Comparison of ENCODE assay signal across 40 cellular contexts in the genomic region with DNA sequence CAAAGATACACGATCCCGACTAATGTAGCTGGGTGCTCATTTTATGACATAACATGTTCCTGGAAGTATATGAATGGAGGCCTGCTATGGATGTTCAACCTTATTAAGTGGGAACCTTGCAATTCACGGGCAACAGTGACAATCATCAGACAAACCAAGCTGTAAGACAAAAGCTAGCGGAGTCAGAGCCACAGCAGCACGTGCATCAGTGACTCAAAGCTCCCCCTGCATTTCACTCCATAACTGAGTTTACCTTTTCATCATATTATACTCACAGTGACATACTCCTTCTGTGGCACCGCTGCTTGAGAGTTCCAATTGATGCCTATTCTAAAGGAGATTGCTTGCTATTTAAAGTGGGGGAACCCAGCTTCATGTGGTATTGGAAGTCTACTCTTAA.
"Had no signal": no experiment of that assay in that cellular context is flagged by ENCODE, and none has a peak within 500 bp of the region (broad histone marks: within the 10 kb centered on the region; RNA-seq: fewer than 3 reads in every experiment).

No MANE protein-coding gene starts in this region.

- H3K27ac Mint-ChIP-seq: activated naive CD4-positive, alpha-beta T cell treated with anti-CD3 and anti-CD28 coated beads for 36 hours; activated naive CD4-positive, alpha-beta T cell treated with anti-CD3 and anti-CD28 coated beads, Interleukin-2, amount 10 ng/mL, durations not matched to agents 7 days and 5 days; activated naive CD4-positive, alpha-beta T cell treated with anti-CD3 and anti-CD28 coated beads, Interleukin-2, amount 50 U/mL, for 24 hours; activated naive CD4-positive, alpha-beta T cell treated with anti-CD3 and anti-CD28 coated beads, Interleukin-2, amount 50 U/mL, for 72 hours; activated naive CD8-positive, alpha-beta T cell; activated naive CD8-positive, alpha-beta T cell treated with anti-CD3 and anti-CD28 coated beads for 36 hours; activated naive CD8-positive, alpha-beta T cell treated with anti-CD3 and anti-CD28 coated beads, Interleukin-2, amount 10 ng/mL, durations not matched to agents 7 days and 5 days; activated naive CD8-positive, alpha-beta T cell treated with anti-CD3 and anti-CD28 coated beads, Interleukin-2, amount 50 U/mL, for 24 hours; activated T-cell treated with anti-CD3 and anti-CD28 coated beads, Interleukin-2, amount 50 U/mL, for 24 hours; activated T-cell treated with anti-CD3 and anti-CD28 coated beads, Interleukin-2, amount 50 U/mL, for 72 hours; activated T-helper 1 cell treated with anti-CD3 and anti-CD28 coated beads, Interleukin-12 subunit alpha, Interleukin-12 subunit beta, Interleukin-2, Interleukin-4 antibody, amounts not matched to agents 30 ng/mL and 10 ng/mL and 1 ng/mL, durations not matched to agents 14 hours and 24 hours and 36 hours; activated T-helper 17 cell treated with anti-CD3 and anti-CD28 coated beads, Interleukin-2, amount 50 U/mL, for 72 hours; activated T-helper 2 cell treated with anti-CD3 and anti-CD28 coated beads, Interferon-gamma antibody, Interleukin-2, Interleukin-4, amounts not matched to agents 10 μg/mL and 5 μg/mL and 100 μg/mL, durations not matched to agents 14 hours and 24 hours and 36 hours had no signal

- H3K4me3 ChIP-seq: adrenal gland, ascending aorta, body of pancreas, breast epithelium, cardiac muscle cell had no signal

- H3K27me3 ChIP-seq: adrenal gland, ascending aorta, body of pancreas, brain microvascular endothelial cell, breast epithelium, cardiac muscle cell had no signal

- H3K4me3 Mint-ChIP-seq: activated naive CD4-positive, alpha-beta T cell treated with anti-CD3 and anti-CD28 coated beads for 36 hours; activated naive CD4-positive, alpha-beta T cell treated with anti-CD3 and anti-CD28 coated beads, Interleukin-2, amount 10 ng/mL, durations not matched to agents 7 days and 5 days; activated naive CD4-positive, alpha-beta T cell treated with anti-CD3 and anti-CD28 coated beads, Interleukin-2, amount 50 U/mL, for 24 hours; activated naive CD8-positive, alpha-beta T cell; activated naive CD8-positive, alpha-beta T cell treated with anti-CD3 and anti-CD28 coated beads for 36 hours; activated naive CD8-positive, alpha-beta T cell treated with anti-CD3 and anti-CD28 coated beads, Interleukin-2, amount 10 ng/mL, durations not matched to agents 7 days and 5 days; activated naive CD8-positive, alpha-beta T cell treated with anti-CD3 and anti-CD28 coated beads, Interleukin-2, amount 50 U/mL, for 24 hours; activated T-cell treated with anti-CD3 and anti-CD28 coated beads, Interleukin-2, amount 50 U/mL, for 24 hours; activated T-cell treated with anti-CD3 and anti-CD28 coated beads, Interleukin-2, amount 50 U/mL, for 4 hours; activated T-cell treated with anti-CD3 and anti-CD28 coated beads, Interleukin-2, amount 50 U/mL, for 72 hours; activated T-helper 1 cell treated with anti-CD3 and anti-CD28 coated beads, Interleukin-12 subunit alpha, Interleukin-12 subunit beta, Interleukin-2, Interleukin-4 antibody, amounts not matched to agents 30 ng/mL and 10 ng/mL and 1 ng/mL, durations not matched to agents 14 hours and 24 hours and 36 hours; activated T-helper 17 cell treated with anti-CD3 and anti-CD28 coated beads, Interleukin-2, amount 50 U/mL, for 72 hours; brain; central memory CD8-positive, alpha-beta T cell had no signal

- H3K4me1 ChIP-seq: adrenal gland, breast epithelium had no signal

- H3K9me3 Mint-ChIP-seq: activated naive CD4-positive, alpha-beta T cell treated with anti-CD3 and anti-CD28 coated beads for 36 hours; activated naive CD4-positive, alpha-beta T cell treated with anti-CD3 and anti-CD28 coated beads, Interleukin-2, amount 10 ng/mL, durations not matched to agents 7 days and 5 days; activated naive CD4-positive, alpha-beta T cell treated with anti-CD3 and anti-CD28 coated beads, Interleukin-2, amount 50 U/mL, for 24 hours; activated naive CD4-positive, alpha-beta T cell treated with anti-CD3 and anti-CD28 coated beads, Interleukin-2, amount 50 U/mL, for 72 hours; activated naive CD8-positive, alpha-beta T cell treated with anti-CD3 and anti-CD28 coated beads for 36 hours; activated naive CD8-positive, alpha-beta T cell treated with anti-CD3 and anti-CD28 coated beads, Interleukin-2, amount 10 ng/mL, durations not matched to agents 7 days and 5 days; activated naive CD8-positive, alpha-beta T cell treated with anti-CD3 and anti-CD28 coated beads, Interleukin-2, amount 50 U/mL, for 24 hours; activated T-cell treated with anti-CD3 and anti-CD28 coated beads, Interleukin-2, amount 50 U/mL, for 24 hours; activated T-cell treated with anti-CD3 and anti-CD28 coated beads, Interleukin-2, amount 50 U/mL, for 4 hours; activated T-cell treated with anti-CD3 and anti-CD28 coated beads, Interleukin-2, amount 50 U/mL, for 72 hours; activated T-helper 1 cell treated with anti-CD3 and anti-CD28 coated beads, Interleukin-12 subunit alpha, Interleukin-12 subunit beta, Interleukin-2, Interleukin-4 antibody, amounts not matched to agents 30 ng/mL and 10 ng/mL and 1 ng/mL, durations not matched to agents 14 hours and 24 hours and 36 hours; activated T-helper 17 cell treated with anti-CD3 and anti-CD28 coated beads, Interleukin-2, amount 50 U/mL, for 72 hours; activated T-helper 2 cell treated with anti-CD3 and anti-CD28 coated beads, Interferon-gamma antibody, Interleukin-2, Interleukin-4, amounts not matched to agents 10 μg/mL and 5 μg/mL and 100 μg/mL, durations not matched to agents 14 hours and 24 hours and 36 hours; central memory CD8-positive, alpha-beta T cell had no signal

- H3K9me3 ChIP-seq: adrenal gland, ascending aorta, body of pancreas, breast epithelium had no signal

- H3K4me1 Mint-ChIP-seq: activated naive CD8-positive, alpha-beta T cell treated with anti-CD3 and anti-CD28 coated beads for 36 hours had no signal

- H3K36me3 Mint-ChIP-seq: activated naive CD4-positive, alpha-beta T cell treated with anti-CD3 and anti-CD28 coated beads, Interleukin-2, amount 10 ng/mL, durations not matched to agents 7 days and 5 days; activated naive CD4-positive, alpha-beta T cell treated with anti-CD3 and anti-CD28 coated beads, Interleukin-2, amount 50 U/mL, for 24 hours; activated naive CD4-positive, alpha-beta T cell treated with anti-CD3 and anti-CD28 coated beads, Interleukin-2, amount 50 U/mL, for 72 hours; activated naive CD8-positive, alpha-beta T cell; activated naive CD8-positive, alpha-beta T cell treated with anti-CD3 and anti-CD28 coated beads for 36 hours; activated naive CD8-positive, alpha-beta T cell treated with anti-CD3 and anti-CD28 coated beads, Interleukin-2, amount 10 ng/mL, durations not matched to agents 7 days and 5 days; brain had no signal

- DNase-seq: activated effector memory CD4-positive, alpha-beta T cell treated with anti-CD3 and anti-CD28 coated beads, Interleukin-2, amount 50 U/mL, for 16 hours; activated effector memory CD4-positive, alpha-beta T cell treated with Interleukin-2 at 50 U/mL for 16 hours; activated gamma-delta T cell; activated gamma-delta T cell treated with Interleukin-2 at 50 U/mL for 16 hours; activated naive CD4-positive, alpha-beta T cell; activated naive CD4-positive, alpha-beta T cell treated with anti-CD3 and anti-CD28 coated beads for 36 hours; activated naive CD4-positive, alpha-beta T cell treated with anti-CD3 and anti-CD28 coated beads, Interleukin-2, amount 10 ng/mL, durations not matched to agents 7 days and 5 days; activated naive CD4-positive, alpha-beta T cell treated with anti-CD3 and anti-CD28 coated beads, Interleukin-2, amount 50 U/mL, for 16 hours; activated naive CD4-positive, alpha-beta T cell treated with Interleukin-2 at 50 U/mL for 16 hours; activated naive CD8-positive, alpha-beta T cell treated with anti-CD3 and anti-CD28 coated beads for 36 hours; activated naive CD8-positive, alpha-beta T cell treated with anti-CD3 and anti-CD28 coated beads, Interleukin-2, amount 10 ng/mL, durations not matched to agents 7 days and 5 days; activated naive CD8-positive, alpha-beta T cell treated with anti-CD3 and anti-CD28 coated beads, Interleukin-2, amount 50 U/mL, for 24 hours; activated T-cell treated with anti-CD3 and anti-CD28 coated beads, Interleukin-2, amount 50 U/mL, for 1 hour; activated T-cell treated with anti-CD3 and anti-CD28 coated beads, Interleukin-2, amount 50 U/mL, for 24 hours; activated T-cell treated with anti-CD3 and anti-CD28 coated beads, Interleukin-2, amount 50 U/mL, for 4 hours; activated T-cell treated with anti-CD3 and anti-CD28 coated beads, Interleukin-2, amount 50 U/mL, for 48 hours; activated T-cell treated with anti-CD3 and anti-CD28 coated beads, Interleukin-2, amount 50 U/mL, for 72 hours; adrenal gland; amniotic stem cell; amygdala; anterior cingulate cortex; aorta; body of pancreas; brain microvascular endothelial cell; caudate nucleus; central memory CD4-positive, alpha-beta T cell; cerebellar nuclear complex had no signal

- H3K27ac ChIP-seq: adrenal gland, ascending aorta, brain microvascular endothelial cell, cardiac muscle cell had no signal

- H3K36me3 ChIP-seq: adrenal gland, ascending aorta, brain microvascular endothelial cell, breast epithelium, cardiac muscle cell had no signal

- ATAC-seq: activated naive CD4-positive, alpha-beta T cell treated with anti-CD3 and anti-CD28 coated beads, Interleukin-2, amount 50 U/mL, for 72 hours; activated naive CD8-positive, alpha-beta T cell treated with anti-CD3 and anti-CD28 coated beads, Interleukin-2, amount 50 U/mL, for 24 hours; activated T-cell treated with anti-CD3 and anti-CD28 coated beads, Interleukin-2, amount 50 U/mL, for 4 hours; activated T-cell treated with anti-CD3 and anti-CD28 coated beads, Interleukin-2, amount 50 U/mL, for 72 hours; activated T-helper 17 cell treated with anti-CD3 and anti-CD28 coated beads, Interleukin-2, amount 50 U/mL, for 72 hours had no signal

- FAIRE-seq: astrocyte, bronchial epithelial cell had no signal
